Comparison of ENCODE assay signal across 8 cellular contexts in the genomic region with DNA sequence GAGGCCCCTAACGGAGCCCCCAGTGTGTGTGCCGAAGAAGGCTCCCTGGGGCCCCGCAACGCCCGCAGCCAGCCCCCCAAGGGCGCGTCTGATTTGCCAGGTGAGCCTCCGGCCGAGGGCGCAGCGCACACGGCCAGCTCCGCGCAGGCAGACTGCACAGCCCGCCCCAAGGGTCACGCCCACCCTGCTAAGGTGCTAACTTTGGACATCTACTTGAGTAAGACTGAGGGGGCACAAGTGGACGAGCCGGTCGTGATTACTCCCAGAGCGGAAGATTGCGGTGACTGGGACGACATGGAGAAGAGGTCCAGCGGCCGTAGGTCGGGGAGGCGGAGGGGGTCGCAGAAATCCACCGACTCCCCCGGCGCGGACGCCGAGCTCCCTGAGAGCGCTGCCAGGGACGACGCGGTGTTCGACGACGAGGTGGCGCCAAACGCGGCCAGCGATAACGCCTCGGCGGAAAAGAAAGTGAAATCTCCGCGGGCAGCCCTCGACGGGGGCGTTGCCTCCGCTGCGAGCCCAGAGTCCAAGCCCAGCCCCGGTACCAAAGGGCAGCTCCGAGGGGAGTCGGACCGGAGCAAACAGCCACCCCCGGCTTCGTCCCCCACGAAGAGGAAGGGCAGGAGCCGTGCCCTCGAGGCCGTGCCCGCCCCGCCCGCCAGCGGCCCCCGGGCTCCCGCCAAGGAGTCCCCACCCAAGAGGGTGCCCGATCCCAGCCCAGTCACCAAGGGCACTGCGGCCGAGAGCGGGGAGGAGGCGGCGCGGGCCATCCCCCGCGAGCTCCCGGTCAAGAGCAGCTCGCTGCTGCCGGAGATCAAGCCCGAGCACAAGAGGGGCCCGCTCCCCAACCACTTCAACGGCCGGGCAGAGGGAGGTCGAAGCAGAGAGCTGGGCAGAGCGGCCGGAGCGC.
DNase-seq lines count a peak whose midpoint lies in the region; ATAC-seq and TF ChIP-seq lines count a peak whose summit lies in the region.

No MANE protein-coding gene starts in this region.

- TF ChIP-seq CTCF in Caco-2 (IDR thresholded peaks at IDR 0.05; ENCODE audit: insufficient read depth in 1 of 2, low read depth in 1 of 2, low read length in 1 of 2, severe bottlenecking in 1 of 2, unreplicated experiment in 1 of 2) (peak in 1 of 2 experiments; percentile 42), spleen (IDR thresholded peaks at IDR 0.05 in 8 of 11, conservative IDR thresholded peaks at IDR 0.05 in 3 of 11) (peak in 7 of 11 experiments; percentile 35 to 56 (median 44))

- H3K9me3 ChIP-seq in Caco-2: no peaks in the 10 kb centered on the region
- H3K9me3 ChIP-seq in iPS-20b (ENCODE audit: insufficient read depth, low read depth, low read length): no peaks in the 10 kb centered on the region
- H3K9me3 ChIP-seq in spleen: no peaks in the 10 kb centered on the region

- H3K36me3 ChIP-seq in Caco-2 (ENCODE audit: control insufficient read depth, insufficient read depth, low read length) (no peaks in the 10 kb centered on the region), iPS-20b (ENCODE audit: insufficient read depth, low read depth, low read length) (no peaks in the 10 kb centered on the region), spleen (no peaks in the 10 kb centered on the region)

- H3K4me3 ChIP-seq in Caco-2 (ENCODE audit: low read depth, low read length) (peak overlapping the region; percentile 78), iPS-20b (ENCODE audit: low read length) (peak overlapping the region; percentile 54; the same call in 1 of the 2 replicates), spleen (peak overlapping the region; percentile 60 to 92 (median 68))

- no peak overlapping the region for H3K9ac ChIP-seq in iPS-20b (ENCODE audit: low read depth, low read length)

- peak overlapping the region; percentile 91 for H3K4me3 Mint-ChIP-seq in Caco-2 (ENCODE audit: unreplicated experiment)

- peaks cover 5% of the 10 kb centered on the region for H3K27me3 Mint-ChIP-seq in Caco-2 (ENCODE audit: insufficient read depth, unreplicated experiment)

- no TSS peak for BruUV-seq in Caco-2 (replicated peaks; lab: Mats Ljungman, UMichigan)

- CTCF ChIA-PET in Caco-2 (lab: Charles Lee): interaction anchor here (0.6 to 1.6 kb wide), 5 partner anchors 54 to 534 kb away, joined by 3 to 5 read pairs (median 3); no protein-coding TSS in a partner anchor

- peaks cover 12% of the 10 kb centered on the region for H3K4me1 Mint-ChIP-seq in Caco-2 (ENCODE audit: low read depth, unreplicated experiment)

- H3K27ac ChIP-seq in iPS-20b (ENCODE audit: low read length) (no peak overlapping the region), spleen (peak overlapping the region; percentile 93 to 100 (median 98))

- peaks cover 6% of the 10 kb centered on the region; the same call in 1 of the 2 replicates for H3K4me1 ChIP-seq in Caco-2
- H3K4me1 ChIP-seq in iPS-20b (ENCODE audit: insufficient read depth, low read length): peaks cover 6% of the 10 kb centered on the region; the same call in 1 of the 2 replicates
- H3K4me1 ChIP-seq in spleen: peaks cover 27 to 80% (median 71%) of the 10 kb centered on the region in 6 donors

- DNase-seq in Caco-2 (peak; percentile 53 to 68), T follicular helper cell (ENCODE audit: low read depth) (peak; percentile 67), astrocyte of the hippocampus (ENCODE audit: low read depth, low spot score) (peak; percentile 75), spleen (peak; percentile 98), foreskin melanocyte (no peak)

- TF ChIP-seq POLR2A in spleen (IDR thresholded peaks at IDR 0.05): peak in 1 of 3 donors; percentile 49

- intact Hi-C loops in Caco-2 (cut with micrococcal nuclease; ENCODE audit: unreplicated experiment) (loop anchor here (2.0 kb wide), 3 partner anchors 36 to 66 kb away; no protein-coding TSS in a partner anchor), spleen (cut with DNase I; ENCODE audit: low total_unique reads) (loop anchor here (5.0 kb wide), 1 partner anchor 45 kb away; no protein-coding TSS in a partner anchor)

- H3K27ac Mint-ChIP-seq in Caco-2 (ENCODE audit: unreplicated experiment): peak overlapping the region; percentile 66

- peak; percentile 47 for ATAC-seq in GM19468 (IDR thresholded peaks at IDR 0.05; ENCODE audit: extremely low read depth, unreplicated experiment)
- peak; percentile 34 for ATAC-seq in HG03565 (IDR thresholded peaks at IDR 0.05; ENCODE audit: unreplicated experiment)

- no peaks in the 10 kb centered on the region; the same call in none of the 2 replicates for H3K27me3 ChIP-seq in Caco-2 (replicated peaks; ENCODE audit: control insufficient read depth, insufficient read depth, low read length)
- H3K27me3 ChIP-seq in iPS-20b (ENCODE audit: insufficient read depth, low read length): peaks cover 81% of the 10 kb centered on the region
- peaks cover 0 to 16% (median 4%) of the 10 kb centered on the region in 7 donors for H3K27me3 ChIP-seq in spleen (replicated peaks in 1 of 7)

- WGBS in spleen, 5 donors: 0 to 2% (median 0%) methylated on average over 25 to 90 of the region's 90 CpGs

- no peaks in the 10 kb centered on the region for H3K9me3 Mint-ChIP-seq in Caco-2 (ENCODE audit: unreplicated experiment)

- H3K36me3 Mint-ChIP-seq in Caco-2 (ENCODE audit: insufficient read depth, unreplicated experiment): no peaks in the 10 kb centered on the region

- POLR2A ChIA-PET in Caco-2 (lab: Charles Lee): no interaction called here
